11 cellular contexts compared by ENCODE assay signal in genomic region chr16:17836868-17837602, GRCh38.
DNase-seq lines count a peak whose midpoint lies in the region; TF ChIP-seq lines count a peak whose summit lies in the region.
"Had no signal": no experiment of that assay in that cellular context is flagged by ENCODE, and none has a peak within 500 bp of the region (broad histone marks: within the 10 kb centered on the region; RNA-seq: fewer than 3 reads in every experiment).

No MANE protein-coding gene starts in this region.

- H3K4me1 ChIP-seq in OCI-LY7 (ENCODE audit: insufficient read depth, low read length, poor library complexity, severe bottlenecking): no peaks in the 10 kb centered on the region
- H3K4me1 ChIP-seq: testis had no signal

- CTCF ChIA-PET in AG04449 (lab: Yijun Ruan, JAX) (interaction anchor here (1.2 to 1.7 kb wide), 2 partner anchors 9 to 15 kb away, joined by 4 read pairs; no protein-coding TSS in a partner anchor), HEK293T (lab: Yijun Ruan, JAX) (no interaction called here), OCI-LY7 (lab: Charles Lee; ENCODE audit: unreplicated experiment) (no interaction called here)

- H3K79me2 ChIP-seq in OCI-LY7 (ENCODE audit: insufficient read depth, low read depth, low read length): no peaks in the 10 kb centered on the region

- H3K27me3 ChIP-seq in WERI-Rb-1 (ENCODE audit: insufficient read depth, low read depth, severe bottlenecking): no peaks in the 10 kb centered on the region
- H3K27me3 ChIP-seq: testis had no signal

- no peaks in the 10 kb centered on the region for H3K36me3 ChIP-seq in WERI-Rb-1
- H3K36me3 ChIP-seq in OCI-LY7 (ENCODE audit: insufficient read depth, low read length): no peaks in the 10 kb centered on the region

- POLR2A ChIA-PET in AG04449 (lab: Yijun Ruan, JAX): interaction anchor here (0.6 kb wide), 2 partner anchors 326 to 366 kb away, joined by 3 to 4 read pairs; partner anchors contain the start of gene XYLT1
- POLR2A ChIA-PET in HEK293T (lab: Yijun Ruan, JAX): no interaction called here
- POLR2A ChIA-PET in OCI-LY7 (lab: Charles Lee): interaction anchor here (1.0 kb wide), 1 partner anchor 14 kb away, joined by 3 read pairs; no protein-coding TSS in a partner anchor

- no peak overlapping the region for H2AFZ ChIP-seq in OCI-LY7 (ENCODE audit: low read length)

- no peak overlapping the region for H3K27ac ChIP-seq in WERI-Rb-1
- H3K27ac ChIP-seq in OCI-LY7 (ENCODE audit: low read depth, low read length, poor library complexity, severe bottlenecking): no peak overlapping the region
- H3K27ac ChIP-seq: testis had no signal

- DNase-seq in AG04449 (ENCODE audit: low read depth, low spot score): peak; percentile 96
- peak; percentile 78 for DNase-seq in HS-5 (ENCODE audit: low read depth)
- peak; percentile 16 for DNase-seq in WERI-Rb-1
- peak; percentile 75 for DNase-seq in iPS DF 4.7 (ENCODE audit: extremely low read depth, low spot score)
- no peak for DNase-seq in NCI-H748 treated with DMSO at 0.1 percent for 48 hours (lab: John Stamatoyannopoulos, UW)
- DNase-seq in stimulated activated CD4-positive, alpha-beta T cell treated with anti-CD3 and anti-CD28 coated beads, Interleukin-4, amount 100 ng/mL, for 24 hours: no peak
- DNase-seq in HEK293T (ENCODE audit: extremely low spot score): no peak
- no peak for DNase-seq in OCI-LY7 (ENCODE audit: low spot score)
- DNase-seq: CD4-positive, alpha-beta T cell; NCI-H526 treated with DMSO at 0.1 percent for 48 hours; testis had no signal

- BruUV-seq in OCI-LY7 (replicated peaks; lab: Mats Ljungman, UMichigan): no TSS peak

- no peak overlapping the region for H3K4me2 ChIP-seq in OCI-LY7 (ENCODE audit: low read length)

- H4K20me1 ChIP-seq in OCI-LY7 (ENCODE audit: insufficient read depth, low read length): no peaks in the 10 kb centered on the region

- intact Hi-C loops in OCI-LY7 (cut with micrococcal nuclease; ENCODE audit: unreplicated experiment): no loop called here

- H3K4me3 ChIP-seq in AG04449 (ENCODE audit: low read depth, low read length) (no peak overlapping the region), WERI-Rb-1 (ENCODE audit: low read depth, low read length) (no peak overlapping the region), OCI-LY7 (ENCODE audit: low read depth, low read length, poor library complexity, severe bottlenecking) (no peak overlapping the region)
- H3K4me3 ChIP-seq: testis had no signal

- no peaks in the 10 kb centered on the region for H3K9me2 ChIP-seq in OCI-LY7 (ENCODE audit: insufficient read depth, low read length)

- TF ChIP-seq CTCF in AG04449 (IDR thresholded peaks at IDR 0.05; ENCODE audit: insufficient read depth, low read length, missing control alignments) (no peak), WERI-Rb-1 (IDR thresholded peaks at IDR 0.05; ENCODE audit: low read depth, low read length) (no peak), OCI-LY7 (conservative IDR thresholded peaks at IDR 0.05; ENCODE audit: low read length) (no peak)

- H3K9me3 ChIP-seq in WERI-Rb-1 (ENCODE audit: severe bottlenecking) (no peaks in the 10 kb centered on the region), OCI-LY7 (ENCODE audit: low read length) (no peaks in the 10 kb centered on the region)
- H3K9me3 ChIP-seq: testis had no signal

TF ChIP-seq in HEK293T, 16 proteins besides CTCF, POLR2A, EP300 and RAD21:
- TF ChIP-seq TARDBP (IDR thresholded peaks at IDR 0.05): no peak
- no peak for TF ChIP-seq FOXM1 (IDR thresholded peaks at IDR 0.05; ENCODE audit: borderline replicate concordance)
- TF ChIP-seq CTBP1 (IDR thresholded peaks at IDR 0.05; ENCODE audit: borderline replicate concordance): no peak
- no peak for TF ChIP-seq PKNOX1 (IDR thresholded peaks at IDR 0.05)
- TF ChIP-seq ELF4 (IDR thresholded peaks at IDR 0.05): no peak
- TF ChIP-seq LEF1 (IDR thresholded peaks at IDR 0.05; ENCODE audit: borderline replicate concordance): no peak
- no peak for TF ChIP-seq HDGF (IDR thresholded peaks at IDR 0.05; ENCODE audit: borderline replicate concordance)
- TF ChIP-seq SUZ12 (IDR thresholded peaks at IDR 0.05): no peak
- no peak for TF ChIP-seq FOXK2 (IDR thresholded peaks at IDR 0.05)
- TF ChIP-seq ZNF384 (IDR thresholded peaks at IDR 0.05): no peak
- no peak for TF ChIP-seq L3MBTL2 (conservative IDR thresholded peaks at IDR 0.05)
- no peak for TF ChIP-seq BHLHE40 (IDR thresholded peaks at IDR 0.05; ENCODE audit: borderline replicate concordance)
- no peak for TF ChIP-seq ARNT (IDR thresholded peaks at IDR 0.05)
- no peak for TF ChIP-seq NFRKB (IDR thresholded peaks at IDR 0.05)
- TF ChIP-seq FOXA1 (IDR thresholded peaks at IDR 0.05): no peak
- TF ChIP-seq SP1 (IDR thresholded peaks at IDR 0.05): no peak

Comparison
In these comparisons a context has a peak if more than half of its experiments do, and no peak if none do; other contexts are left out.
1. DNase-seq: peak in AG04449 (single experiment), HS-5 (single experiment), WERI-Rb-1 (single experiment) and iPS DF 4.7 (single experiment); none in NCI-H748 treated with DMSO at 0.1 percent for 48 hours (single experiment), stimulated activated CD4-positive, alpha-beta T cell treated with anti-CD3 and anti-CD28 coated beads, Interleukin-4, amount 100 ng/mL, for 24 hours (single experiment), HEK293T (single experiment) and OCI-LY7 (single experiment).